ENCODE assay signal across 1 cellular context in genomic region chr2:191105082-191105481, GRCh38.
TF ChIP-seq lines count a peak whose summit lies in the region.

No MANE protein-coding gene starts in this region.

TF ChIP-seq in WTC11, 78 proteins besides CTCF, POLR2A, EP300 and RAD21 (continued from another document):
- no peak for TF ChIP-seq E2F1 (CRISPR knock-in tag; IDR thresholded peaks at IDR 0.05)
- no peak for TF ChIP-seq SP1 (CRISPR knock-in tag; conservative IDR thresholded peaks at IDR 0.05)
- TF ChIP-seq IRF1 (CRISPR knock-in tag; IDR thresholded peaks at IDR 0.05) = no peak
- TF ChIP-seq IRF2 (CRISPR knock-in tag; IDR thresholded peaks at IDR 0.05; ENCODE audit: borderline replicate concordance, low read depth) = no peak
- no peak for TF ChIP-seq NFE2L1 (CRISPR knock-in tag; IDR thresholded peaks at IDR 0.05)
- TF ChIP-seq E2F4 (CRISPR knock-in tag; IDR thresholded peaks at IDR 0.05; ENCODE audit: borderline replicate concordance, low read depth) = no peak
- TF ChIP-seq JAZF1 (CRISPR knock-in tag; IDR thresholded peaks at IDR 0.05) = no peak
- TF ChIP-seq ZNF425 (CRISPR knock-in tag; conservative IDR thresholded peaks at IDR 0.05) = no peak
- TF ChIP-seq MXD4 (CRISPR knock-in tag; IDR thresholded peaks at IDR 0.05; ENCODE audit: borderline replicate concordance) = no peak
- TF ChIP-seq SOX15 (CRISPR knock-in tag; IDR thresholded peaks at IDR 0.05) = no peak
- TF ChIP-seq ZSCAN18 (CRISPR knock-in tag; IDR thresholded peaks at IDR 0.05) = no peak
- no peak for TF ChIP-seq ZNF121 (CRISPR knock-in tag; IDR thresholded peaks at IDR 0.05)
- TF ChIP-seq JUN (CRISPR knock-in tag; IDR thresholded peaks at IDR 0.05) = no peak
